Comparison of ENCODE assay signal across 37 cellular contexts in genomic region chr11:75424396-75424795, GRCh38. TPM values are rescaled to one million over a fixed set of nuclear protein-coding genes. Genes with fewer than 3 reads are reported as not detected.
DNase-seq lines count a peak whose midpoint lies in the region; ATAC-seq and TF ChIP-seq lines count a peak whose summit lies in the region.
"Had no signal": no experiment of that assay in that cellular context is flagged by ENCODE, and none has a peak within 500 bp of the region (broad histone marks: within the 10 kb centered on the region; RNA-seq: fewer than 3 reads in every experiment).

No MANE protein-coding gene starts in this region.

- 90 to 96% (median 91%) methylated on average over 1 of the region's 1 CpG for WGBS in heart left ventricle, 4 donors
- 90 to 94% methylated on average over 1 of the region's 1 CpG for WGBS in aorta, 2 donors
- 94 to 95% methylated on average over 1 of the region's 1 CpG for WGBS in body of pancreas, 2 donors

- H3K36me3 ChIP-seq in heart left ventricle (peaks cover 0 to 25% (median 12%) of the 10 kb centered on the region in 9 donors), lower lobe of right lung (peaks cover 9% of the 10 kb centered on the region), aorta (ENCODE audit: control insufficient read depth in 1 of 2, insufficient read depth in 2 of 2, low read length in 1 of 2) (no peaks in the 10 kb centered on the region), body of pancreas (replicated peaks in 1 of 2; ENCODE audit: insufficient read depth in 1 of 2, low read depth in 2 of 2) (no peaks in the 10 kb centered on the region)
- H3K36me3 ChIP-seq: adrenal gland, breast epithelium, right lobe of liver had no signal

- intact Hi-C loops in heart left ventricle (cut with DNase I) (no loop called here), cardiac septum (cut with DNase I) (no loop called here), lower lobe of right lung (cut with DNase I) (no loop called here), aorta (cut with DNase I) (no loop called here), body of pancreas (cut with DNase I) (no loop called here)

- H3K9me3 ChIP-seq in heart left ventricle (peaks cover 0 to 2% (median 1%) of the 10 kb centered on the region in 12 donors), lower lobe of right lung (no peaks in the 10 kb centered on the region), aorta (ENCODE audit: control insufficient read depth, low read length) (no peaks in the 10 kb centered on the region), body of pancreas (peaks cover 0 to under 1% (median 0%) of the 10 kb centered on the region in 3 donors)
- H3K9me3 ChIP-seq: adrenal gland, right lobe of liver had no signal

- H3K36me3 Mint-ChIP-seq in brain = peaks cover 48% of the 10 kb centered on the region
- H3K36me3 Mint-ChIP-seq: natural killer cell had no signal

- H3K4me3 Mint-ChIP-seq in brain = peak overlapping the region in 1 of 5 experiments; percentile 13
- H3K4me3 Mint-ChIP-seq: activated naive CD4-positive, alpha-beta T cell treated with anti-CD3 and anti-CD28 coated beads for 36 hours; immature natural killer cell; natural killer cell; stimulated activated effector memory CD8-positive, alpha-beta T cell treated with anti-CD3 and anti-CD28 coated beads, Interleukin-12 subunit alpha, Interleukin-12 subunit beta, amount 100 ng/mL, for 72 hours; type B pancreatic cell had no signal

- peaks cover 1 to 8% (median 2%) of the 10 kb centered on the region in 5 experiments for H3K9me3 Mint-ChIP-seq in brain
- H3K9me3 Mint-ChIP-seq: activated naive CD4-positive, alpha-beta T cell treated with anti-CD3 and anti-CD28 coated beads for 36 hours; natural killer cell had no signal

- H3K27me3 Mint-ChIP-seq in brain = peaks cover 16% of the 10 kb centered on the region

- TF ChIP-seq CTCF in heart left ventricle (IDR thresholded peaks at IDR 0.05) = no peak
- no peak for TF ChIP-seq CTCF in brain (conservative IDR thresholded peaks at IDR 0.05)
- TF ChIP-seq CTCF in lower lobe of right lung (IDR thresholded peaks at IDR 0.05) = no peak
- TF ChIP-seq CTCF in body of pancreas (IDR thresholded peaks at IDR 0.05) = no peak

- peak overlapping the region; percentile 28 to 98 (median 68) for H3K27ac Mint-ChIP-seq in brain
- H3K27ac Mint-ChIP-seq: activated naive CD4-positive, alpha-beta T cell treated with anti-CD3 and anti-CD28 coated beads for 36 hours; immature natural killer cell; natural killer cell; stimulated activated effector memory CD8-positive, alpha-beta T cell treated with anti-CD3 and anti-CD28 coated beads, Interleukin-12 subunit alpha, Interleukin-12 subunit beta, amount 100 ng/mL, for 72 hours; type B pancreatic cell had no signal

- TF ChIP-seq POLR2A in heart left ventricle (IDR thresholded peaks at IDR 0.05) (no peak), body of pancreas (IDR thresholded peaks at IDR 0.05) (no peak), GM18505 (IDR thresholded peaks at IDR 0.05; ENCODE audit: borderline replicate concordance, extremely low read depth, insufficient read depth, insufficient read length) (no peak)

- peaks cover 71% of the 10 kb centered on the region for H3K4me1 Mint-ChIP-seq in brain

- H3K27ac ChIP-seq in heart left ventricle (no peak overlapping the region), lower lobe of right lung (peak overlapping the region; percentile 27), aorta (ENCODE audit: low read depth in 1 of 2, low read length in 2 of 2) (no peak overlapping the region), body of pancreas (no peak overlapping the region)
- H3K27ac ChIP-seq: adrenal gland, breast epithelium, foreskin keratinocyte, GM23248, left lung, parathyroid adenoma, right lobe of liver had no signal

- DNase-seq in heart left ventricle = no peak
- no peak for DNase-seq in cardiac septum (ENCODE audit: low spot score)
- DNase-seq in lower lobe of right lung = no peak
- peak; percentile 3 to 6 for DNase-seq in aorta
- no peak for DNase-seq in NK-92 (lab: John Stamatoyannopoulos, UW; ENCODE audit: unreplicated experiment)
- DNase-seq in body of pancreas = no peak
- DNase-seq: ACHN; activated CD4-positive, alpha-beta T cell treated with anti-CD3 and anti-CD28 coated beads, Interleukin-2, amount 50 U/mL, for 48 hours; activated CD4-positive, CD25-positive, alpha-beta regulatory T cell; activated naive CD4-positive, alpha-beta T cell treated with anti-CD3 and anti-CD28 coated beads for 36 hours; adrenal gland; COR-L47; effector memory CD4-positive, alpha-beta T cell; EL; foreskin keratinocyte; GM23248; hippocampal formation; immature natural killer cell; KG1; left lung; midbrain; natural killer cell; NCI-H146; NCI-H510A; right lobe of liver; stimulated activated CD4-positive, alpha-beta T cell treated with anti-CD3 and anti-CD28 coated beads, Interleukin-4, amount 100 ng/mL, for 24 hours; substantia nigra; T-helper 1 cell had no signal

- H3K4me3 ChIP-seq in heart left ventricle (no peak overlapping the region), lower lobe of right lung (no peak overlapping the region), aorta (ENCODE audit: low read length in 2 of 2) (no peak overlapping the region), body of pancreas (no peak overlapping the region)
- H3K4me3 ChIP-seq: adrenal gland, breast epithelium, GM12878, GM23248, left lung, right lobe of liver had no signal

- peaks cover 0 to 29% (median 9%) of the 10 kb centered on the region in 12 donors for H3K4me1 ChIP-seq in heart left ventricle
- H3K4me1 ChIP-seq in lower lobe of right lung = peaks cover 29% of the 10 kb centered on the region
- no peaks in the 10 kb centered on the region for H3K4me1 ChIP-seq in aorta (ENCODE audit: control insufficient read depth in 1 of 2, insufficient read depth in 2 of 2, low read length in 2 of 2)
- H3K4me1 ChIP-seq in body of pancreas = peaks cover 33% of the 10 kb centered on the region
- H3K4me1 ChIP-seq: adrenal gland, breast epithelium, foreskin keratinocyte, left lung, parathyroid adenoma had no signal

- H3K27me3 ChIP-seq in heart left ventricle = peaks cover 0 to 7% (median 0%) of the 10 kb centered on the region in 9 donors
- no peaks in the 10 kb centered on the region for H3K27me3 ChIP-seq in lower lobe of right lung (ENCODE audit: low read depth)
- H3K27me3 ChIP-seq in aorta (ENCODE audit: control insufficient read depth in 1 of 2, insufficient read depth in 2 of 2, low read length in 1 of 2) = no peaks in the 10 kb centered on the region
- no peaks in the 10 kb centered on the region for H3K27me3 ChIP-seq in body of pancreas
- H3K27me3 ChIP-seq: adrenal gland, breast epithelium had no signal

- ATAC-seq in heart left ventricle = peak in 3 of 4 donors; percentile 35 to 55 (median 35)
- no peak for ATAC-seq in lower lobe of right lung
- no peak for ATAC-seq in aorta (ENCODE audit: low FRiP score)
- no peak for ATAC-seq in body of pancreas
- ATAC-seq in GM18505 (IDR thresholded peaks at IDR 0.05; ENCODE audit: unreplicated experiment) = no peak
- ATAC-seq: esophagus mucosa; foreskin keratinocyte; GM12878; left lung; natural killer cell; Panc1; right lobe of liver; stimulated activated effector memory CD8-positive, alpha-beta T cell treated with anti-CD3 and anti-CD28 coated beads, Interleukin-12 subunit alpha, Interleukin-12 subunit beta, amount 100 ng/mL, for 72 hours had no signal

RNA-seq across cellular contexts. Expression of gene KLHL35, which starts 8.6 kb away (rescaled TPM):
- total RNA-seq in heart left ventricle (1 to 10 TPM in 1 of 9 donors, under 1 TPM in 7, not detected in 1; 0.21 to 1.1 (median 0.45) TPM), cardiac septum (0.75 TPM), lower lobe of right lung (2.6 TPM), aorta (1 to 10 TPM; 1.3 to 3.1 TPM), body of pancreas (1 to 10 TPM; 4.4 to 4.6 TPM)
- polyA plus RNA-seq in heart left ventricle (under 1 TPM; 0.11 to 0.76 TPM), brain (ENCODE audit: insufficient read depth, low read depth, low replicate concordance) (12.1 TPM), aorta (1 to 10 TPM in 1 of 2 donors, under 1 TPM in 1; 0.75 to 2.4 TPM)

RNA-seq across cellular contexts. Expression of gene RPS3, which starts 25.1 kb away (rescaled TPM):
- 1,000 to 10,000 TPM in 4 of 9 donors, 100 to 1,000 TPM in 5; 434 to 1,232 (median 990) TPM for total RNA-seq in heart left ventricle
- 1,000 to 10,000 TPM in 1 of 2 donors, 100 to 1,000 TPM in 1; 761 to 2,100 TPM for polyA plus RNA-seq in heart left ventricle
- total RNA-seq in cardiac septum = 717 TPM
- 3,030 TPM for polyA plus RNA-seq in brain (ENCODE audit: insufficient read depth, low read depth, low replicate concordance)
- 1,761 TPM for total RNA-seq in lower lobe of right lung
- 1,000 to 10,000 TPM; 1,466 to 1,593 TPM for total RNA-seq in aorta
- 1,000 to 10,000 TPM; 2,194 to 3,688 TPM for polyA plus RNA-seq in aorta
- 1,000 to 10,000 TPM in 1 of 2 donors, 100 to 1,000 TPM in 1; 921 to 1,114 TPM for total RNA-seq in body of pancreas

Comparison
In these comparisons a context has a peak if more than half of its experiments do, and no peak if none do; other contexts are left out.
1. ATAC-seq: peak in heart left ventricle (3 of 4); none in lower lobe of right lung (0 of 2), aorta (single experiment), body of pancreas (single experiment) and GM18505 (single experiment).
2. DNase-seq: peak in aorta (2 of 2); none in heart left ventricle (0 of 5), cardiac septum (single experiment), lower lobe of right lung (single experiment), NK-92 (single experiment) and body of pancreas (0 of 4).